Comparison of ENCODE assay signal across 33 cellular contexts in the genomic region with DNA sequence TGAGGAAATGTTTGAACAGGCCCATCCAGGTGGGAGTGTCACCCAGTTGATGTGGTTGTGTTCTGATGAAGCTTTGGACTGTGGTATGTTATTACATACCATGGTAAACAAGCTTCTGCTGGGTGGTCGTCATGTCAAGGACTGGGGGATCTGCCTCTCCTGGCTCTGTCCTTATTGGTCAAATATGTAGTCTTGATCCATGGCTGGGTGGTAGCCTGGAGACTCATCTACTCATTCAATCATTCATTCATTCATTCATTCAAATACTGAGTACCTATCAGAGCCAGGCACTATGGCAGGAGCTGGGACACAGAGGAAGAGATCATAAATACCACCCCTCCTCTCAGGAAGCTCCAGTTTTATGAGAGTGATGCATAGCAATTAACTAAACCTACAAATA.
"Had no signal": no experiment of that assay in that cellular context is flagged by ENCODE, and none has a peak within 500 bp of the region (broad histone marks: within the 10 kb centered on the region; RNA-seq: fewer than 3 reads in every experiment).

No MANE protein-coding gene starts in this region.

- H3K9me3 ChIP-seq: adrenal gland, ascending aorta, body of pancreas, breast epithelium had no signal

- H3K27me3 ChIP-seq: adrenal gland, ascending aorta, body of pancreas, brain microvascular endothelial cell, breast epithelium, cardiac muscle cell had no signal

- H3K36me3 ChIP-seq: adrenal gland, ascending aorta, brain microvascular endothelial cell, breast epithelium, cardiac muscle cell had no signal

- ATAC-seq: activated naive CD4-positive, alpha-beta T cell treated with anti-CD3 and anti-CD28 coated beads, Interleukin-2, amount 50 U/mL, for 72 hours; activated naive CD8-positive, alpha-beta T cell treated with anti-CD3 and anti-CD28 coated beads, Interleukin-2, amount 50 U/mL, for 24 hours; activated T-cell treated with anti-CD3 and anti-CD28 coated beads, Interleukin-2, amount 50 U/mL, for 4 hours; activated T-cell treated with anti-CD3 and anti-CD28 coated beads, Interleukin-2, amount 50 U/mL, for 72 hours; activated T-helper 17 cell treated with anti-CD3 and anti-CD28 coated beads, Interleukin-2, amount 50 U/mL, for 72 hours; body of pancreas had no signal

- H3K27ac ChIP-seq: adrenal gland, ascending aorta, body of pancreas, brain microvascular endothelial cell, breast epithelium, cardiac muscle cell had no signal

- H3K4me1 ChIP-seq: body of pancreas had no signal

- H3K4me3 ChIP-seq: adrenal gland, ascending aorta, body of pancreas, breast epithelium, cardiac muscle cell had no signal

- FAIRE-seq: astrocyte, bronchial epithelial cell had no signal

- DNase-seq: activated effector memory CD4-positive, alpha-beta T cell treated with anti-CD3 and anti-CD28 coated beads, Interleukin-2, amount 50 U/mL, for 16 hours; activated effector memory CD4-positive, alpha-beta T cell treated with Interleukin-2 at 50 U/mL for 16 hours; activated gamma-delta T cell; activated gamma-delta T cell treated with Interleukin-2 at 50 U/mL for 16 hours; activated naive CD4-positive, alpha-beta T cell; activated naive CD4-positive, alpha-beta T cell treated with anti-CD3 and anti-CD28 coated beads for 36 hours; activated naive CD4-positive, alpha-beta T cell treated with anti-CD3 and anti-CD28 coated beads, Interleukin-2, amount 10 ng/mL, durations not matched to agents 7 days and 5 days; activated naive CD4-positive, alpha-beta T cell treated with anti-CD3 and anti-CD28 coated beads, Interleukin-2, amount 50 U/mL, for 16 hours; activated naive CD4-positive, alpha-beta T cell treated with Interleukin-2 at 50 U/mL for 16 hours; activated naive CD8-positive, alpha-beta T cell treated with anti-CD3 and anti-CD28 coated beads for 36 hours; activated naive CD8-positive, alpha-beta T cell treated with anti-CD3 and anti-CD28 coated beads, Interleukin-2, amount 10 ng/mL, durations not matched to agents 7 days and 5 days; activated naive CD8-positive, alpha-beta T cell treated with anti-CD3 and anti-CD28 coated beads, Interleukin-2, amount 50 U/mL, for 24 hours; activated T-cell treated with anti-CD3 and anti-CD28 coated beads, Interleukin-2, amount 50 U/mL, for 24 hours; activated T-cell treated with anti-CD3 and anti-CD28 coated beads, Interleukin-2, amount 50 U/mL, for 4 hours; activated T-cell treated with anti-CD3 and anti-CD28 coated beads, Interleukin-2, amount 50 U/mL, for 48 hours; activated T-cell treated with anti-CD3 and anti-CD28 coated beads, Interleukin-2, amount 50 U/mL, for 72 hours; adrenal gland; amniotic stem cell; amygdala; anterior cingulate cortex; aorta; body of pancreas; brain microvascular endothelial cell; caudate nucleus; central memory CD4-positive, alpha-beta T cell; cerebellar nuclear complex had no signal
